Comparison of ENCODE assay signal across 34 cellular contexts in the genomic region with DNA sequence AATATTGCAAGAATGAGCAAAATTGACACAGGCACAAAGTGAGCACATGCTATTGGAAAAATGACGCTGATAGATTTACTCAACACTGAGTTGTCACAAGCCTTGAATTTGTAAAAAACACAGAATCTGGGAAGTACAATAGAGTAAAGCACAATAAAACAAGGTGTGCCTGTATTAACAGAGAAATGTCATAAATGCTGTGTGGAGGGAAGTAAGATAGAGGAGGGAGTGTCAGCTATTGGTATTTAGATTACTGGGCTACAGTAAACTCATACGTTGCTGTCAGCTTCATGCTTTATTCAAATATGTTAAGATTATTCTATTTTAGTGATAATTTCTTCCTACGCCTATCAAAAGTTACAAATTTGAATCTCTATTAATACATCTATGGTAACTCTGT.
"Had no signal": no experiment of that assay in that cellular context is flagged by ENCODE, and none has a peak within 500 bp of the region (broad histone marks: within the 10 kb centered on the region; RNA-seq: fewer than 3 reads in every experiment).

No MANE protein-coding gene starts in this region.

- H3K9me3 ChIP-seq: adrenal gland, body of pancreas, breast epithelium had no signal

- DNase-seq: activated B cell treated with CpG ODN at 0.5 μM for 24 hours; activated CD4-positive, alpha-beta memory T cell treated with anti-CD3 and anti-CD28 coated beads for 36 hours; activated CD4-positive, alpha-beta T cell treated with anti-CD3 and anti-CD28 coated beads for 4 hours; activated CD4-positive, alpha-beta T cell treated with anti-CD3 and anti-CD28 coated beads, Interleukin-2, amount 10 ng/mL, durations not matched to agents 24 days and 14 days; activated CD4-positive, alpha-beta T cell treated with anti-CD3 and anti-CD28 coated beads, Interleukin-2, amount 50 U/mL, for 1 hour; activated CD4-positive, alpha-beta T cell treated with anti-CD3 and anti-CD28 coated beads, Interleukin-2, amount 50 U/mL, for 4 hours; activated CD4-positive, CD25-positive, alpha-beta regulatory T cell treated with anti-CD3 and anti-CD28 coated beads, Interleukin-2, amount 50 U/mL, for 72 hours; activated CD8-positive, alpha-beta memory T cell treated with anti-CD3 and anti-CD28 coated beads, Interleukin-2, amount 50 U/mL, for 4 hours; activated CD8-positive, alpha-beta T cell treated with anti-CD3 and anti-CD28 coated beads for 36 hours; activated effector memory CD4-positive, alpha-beta T cell treated with anti-CD3 and anti-CD28 coated beads, Interleukin-2, amount 50 U/mL, for 16 hours; activated gamma-delta T cell treated with Interleukin-2 at 50 U/mL for 16 hours; activated naive CD4-positive, alpha-beta T cell; activated naive CD4-positive, alpha-beta T cell treated with anti-CD3 and anti-CD28 coated beads for 36 hours; activated naive CD4-positive, alpha-beta T cell treated with anti-CD3 and anti-CD28 coated beads, Interleukin-2, amount 50 U/mL, for 16 hours; activated naive CD8-positive, alpha-beta T cell treated with anti-CD3 and anti-CD28 coated beads for 36 hours; activated T-cell treated with anti-CD3 and anti-CD28 coated beads for 4 hours; activated T-cell treated with anti-CD3 and anti-CD28 coated beads, Interleukin-2, amount 50 U/mL, for 1 hour; activated T-cell treated with anti-CD3 and anti-CD28 coated beads, Interleukin-2, amount 50 U/mL, for 4 hours; activated T-cell treated with anti-CD3 and anti-CD28 coated beads, Interleukin-2, amount 50 U/mL, for 72 hours; adrenal gland; amniotic stem cell; aorta; body of pancreas; brain microvascular endothelial cell; central memory CD4-positive, alpha-beta T cell; T-helper 1 cell; T-helper 2 cell; T-helper 9 cell had no signal

- H3K27ac ChIP-seq: adrenal gland, body of pancreas, brain microvascular endothelial cell, breast epithelium, VCaP had no signal

- FAIRE-seq: astrocyte, TTC549 had no signal

- H3K27me3 ChIP-seq: adrenal gland, body of pancreas, brain microvascular endothelial cell, breast epithelium had no signal

- H3K36me3 ChIP-seq: adrenal gland, brain microvascular endothelial cell, breast epithelium had no signal

- H3K4me1 ChIP-seq: adrenal gland, body of pancreas, breast epithelium had no signal

- ATAC-seq: activated CD8-positive, alpha-beta T cell treated with anti-CD3 and anti-CD28 coated beads for 36 hours; activated naive CD4-positive, alpha-beta T cell treated with anti-CD3 and anti-CD28 coated beads, Interleukin-2, amount 50 U/mL, for 72 hours; activated T-cell treated with anti-CD3 and anti-CD28 coated beads, Interleukin-2, amount 50 U/mL, for 4 hours; activated T-cell treated with anti-CD3 and anti-CD28 coated beads, Interleukin-2, amount 50 U/mL, for 72 hours; activated T-helper 17 cell treated with anti-CD3 and anti-CD28 coated beads, Interleukin-2, amount 50 U/mL, for 72 hours; body of pancreas had no signal

- H3K4me3 ChIP-seq: adrenal gland, body of pancreas, breast epithelium had no signal
